In genomic region chr4:112633477-112634235, GRCh38 we compare ENCODE assay signal across 9 cellular contexts. TPM values are rescaled to one million over a fixed set of nuclear protein-coding genes. Genes with fewer than 3 reads are reported as not detected.
DNase-seq lines count a peak whose midpoint lies in the region; ATAC-seq and TF ChIP-seq lines count a peak whose summit lies in the region.
"Had no signal": no experiment of that assay in that cellular context is flagged by ENCODE, and none has a peak within 500 bp of the region (broad histone marks: within the 10 kb centered on the region; RNA-seq: fewer than 3 reads in every experiment).

No MANE protein-coding gene starts in this region.

- peaks cover 62% of the 10 kb centered on the region for H3K79me2 ChIP-seq in DND-41 (ENCODE audit: insufficient read depth, low read length)

- no peak overlapping the region for H2AFZ ChIP-seq in DND-41 (ENCODE audit: low read depth, low read length)

- no peaks in the 10 kb centered on the region for H3K27me3 ChIP-seq in DND-41 (ENCODE audit: insufficient read depth, low read length, poor library complexity)

- peak overlapping the region in 1 of 2 experiments; percentile 0; a peak in 1 of 4 replicates for H3K4me3 ChIP-seq in DND-41 (ENCODE audit: low read depth in 1 of 2, low read length in 2 of 2)
- no peak overlapping the region for H3K4me3 ChIP-seq in fibroblast of pulmonary artery (replicated peaks; ENCODE audit: low read depth, low read length)

- peak; percentile 65 for TF ChIP-seq CTCF in DND-41 (IDR thresholded peaks at IDR 0.05; ENCODE audit: borderline replicate concordance, extremely low read depth, low read length, poor library complexity, severe bottlenecking)
- TF ChIP-seq CTCF in fibroblast of pulmonary artery (IDR thresholded peaks at IDR 0.05; ENCODE audit: low read length, missing control alignments), result peak; percentile 44

- peak overlapping the region; percentile 51; the same call in 1 of the 2 replicates for H3K4me2 ChIP-seq in DND-41 (ENCODE audit: insufficient read depth, low read length)

- H4K20me1 ChIP-seq in DND-41 (ENCODE audit: insufficient read depth, low read length), result peaks cover 3% of the 10 kb centered on the region; the same call in 1 of the 2 replicates

- ATAC-seq in DND-41 (ENCODE audit: insufficient read depth, low read depth) (no peak), HG02852 (IDR thresholded peaks at IDR 0.05; ENCODE audit: unreplicated experiment) (no peak)

- H3K9me3 ChIP-seq in DND-41 (ENCODE audit: insufficient read depth, low read length, severe bottlenecking), result no peaks in the 10 kb centered on the region

- DNase-seq in DND-41, result no peak
- peak; percentile 8 for DNase-seq in HS-5 (ENCODE audit: low read depth)
- DNase-seq in RPMI7951 (ENCODE audit: low read depth), result peak; percentile 29
- DNase-seq in fibroblast of pulmonary artery (ENCODE audit: low read depth), result peak; percentile 71
- DNase-seq in smooth muscle cell of the brain vasculature (ENCODE audit: low read depth, low spot score), result peak; percentile 12
- no peak for DNase-seq in stimulated activated CD4-positive, alpha-beta T cell treated with anti-CD3 and anti-CD28 coated beads, Interleukin-4, amount 100 ng/mL, for 24 hours
- DNase-seq in NCI-H774 (lab: John Stamatoyannopoulos, UW), result no peak
- DNase-seq: activated B cell treated with CpG ODN at 0.5 μM for 24 hours had no signal

- H3K36me3 ChIP-seq in DND-41 (ENCODE audit: insufficient read depth, low read length), result peaks cover 41% of the 10 kb centered on the region

- H3K9ac ChIP-seq in DND-41 (ENCODE audit: low read depth, low read length), result no peak overlapping the region

- peaks cover 39% of the 10 kb centered on the region for H3K4me1 ChIP-seq in DND-41 (ENCODE audit: insufficient read depth, low read length)

- no peak overlapping the region for H3K27ac ChIP-seq in DND-41 (ENCODE audit: low read length)

RNA-seq across cellular contexts. Expression of gene ZGRF1, which starts 3.1 kb away (rescaled TPM):
- total RNA-seq in RPMI7951 (2014; rRNA removed; shearing (Covaris generic)), result 11.6 and 21.6 TPM in 2 replicates

RNA-seq across cellular contexts. Expression of gene LARP7, which starts 3.3 kb away (rescaled TPM):
- 29.8 and 33.8 TPM in 2 replicates for total RNA-seq in RPMI7951 (2014; rRNA removed; shearing (Covaris generic))

Comparison
In these comparisons a context has a peak if more than half of its experiments do, and no peak if none do; other contexts are left out.
1. DNase-seq: peak in HS-5 (single experiment), RPMI7951 (single experiment), fibroblast of pulmonary artery (single experiment) and smooth muscle cell of the brain vasculature (single experiment); none in DND-41 (single experiment), stimulated activated CD4-positive, alpha-beta T cell treated with anti-CD3 and anti-CD28 coated beads, Interleukin-4, amount 100 ng/mL, for 24 hours (single experiment) and NCI-H774 (single experiment).